In genomic region chr1:180953291-180953747, GRCh38 we compare ENCODE assay signal across 8 cellular contexts. TPM values are rescaled to one million over a fixed set of nuclear protein-coding genes. Genes with fewer than 3 reads are reported as not detected.
A peak's percentile ranks its signal among the peaks of the same experiment; 100 is the strongest.
DNase-seq lines count a peak whose midpoint lies in the region; ATAC-seq and TF ChIP-seq lines count a peak whose summit lies in the region.

No MANE protein-coding gene starts in this region.

- TF ChIP-seq CTCF in WERI-Rb-1 (IDR thresholded peaks at IDR 0.05; ENCODE audit: low read depth, low read length), result no peak
- TF ChIP-seq CTCF in heart right ventricle (IDR thresholded peaks at IDR 0.05), result no peak
- TF ChIP-seq CTCF in testis (IDR thresholded peaks at IDR 0.05), result no peak

- peaks cover 6% of the 10 kb centered on the region for H3K9me3 Mint-ChIP-seq in activated naive CD4-positive, alpha-beta T cell treated with anti-CD3 and anti-CD28 coated beads for 36 hours

- H3K27ac Mint-ChIP-seq in activated naive CD4-positive, alpha-beta T cell treated with anti-CD3 and anti-CD28 coated beads for 36 hours, result no peak overlapping the region

- H3K36me3 ChIP-seq in WERI-Rb-1, result no peaks in the 10 kb centered on the region; the same call in 1 of the 2 replicates
- peaks cover 0 to 38% (median 0%) of the 10 kb centered on the region in 9 donors for H3K36me3 ChIP-seq in heart right ventricle
- H3K36me3 ChIP-seq in testis (ENCODE audit: low read depth, missing control alignments), result no peaks in the 10 kb centered on the region

- H3K36me3 Mint-ChIP-seq in activated naive CD4-positive, alpha-beta T cell treated with anti-CD3 and anti-CD28 coated beads for 36 hours (ENCODE audit: low read depth), result peaks cover 15% of the 10 kb centered on the region

- peaks cover 7% of the 10 kb centered on the region for H3K4me1 Mint-ChIP-seq in activated naive CD4-positive, alpha-beta T cell treated with anti-CD3 and anti-CD28 coated beads for 36 hours (ENCODE audit: low read depth)

- no peak for TF ChIP-seq POLR2A in testis (IDR thresholded peaks at IDR 0.05)

- H3K27me3 ChIP-seq in WERI-Rb-1 (ENCODE audit: insufficient read depth, low read depth, severe bottlenecking), result no peaks in the 10 kb centered on the region
- H3K27me3 ChIP-seq in heart right ventricle, result no peaks in the 10 kb centered on the region
- H3K27me3 ChIP-seq in testis, result no peaks in the 10 kb centered on the region

- peak overlapping the region; percentile 41 for H3K4me3 ChIP-seq in WERI-Rb-1 (ENCODE audit: low read depth, low read length)
- peak overlapping the region; percentile 39 to 73 (median 58) for H3K4me3 ChIP-seq in heart right ventricle
- peak overlapping the region; percentile 53 to 68 for H3K4me3 ChIP-seq in testis

- peak; percentile 23 for DNase-seq in activated naive CD4-positive, alpha-beta T cell treated with anti-CD3 and anti-CD28 coated beads for 36 hours
- no peak for DNase-seq in activated naive CD4-positive, alpha-beta T cell treated with Interleukin-2 at 50 U/mL for 16 hours
- no peak for DNase-seq in WERI-Rb-1
- no peak for DNase-seq in heart right ventricle
- no peak for DNase-seq in testis
- no peak for DNase-seq in NOMO-1 treated with dmso at 0.1 percent for 144 hours (lab: John Stamatoyannopoulos, UW; ENCODE audit: unreplicated experiment)
- no peak for DNase-seq in SHP77 treated with DMSO at 0.1 percent for 48 hours (lab: John Stamatoyannopoulos, UW)

- intact Hi-C loops in activated naive CD4-positive, alpha-beta T cell treated with anti-CD3 and anti-CD28 coated beads for 36 hours (cut with micrococcal nuclease), result loop anchor here (5.0 kb wide), 1 partner anchor 189 kb away; no protein-coding TSS in a partner anchor
- intact Hi-C loops in heart right ventricle (cut with DNase I), result loop anchor here in 1 of 10 donors (5.0 kb wide), 1 partner anchor 39 kb away; no protein-coding TSS in a partner anchor
- intact Hi-C loops in testis (cut with DNase I; ENCODE audit: low total_unique reads), result no loop called here

- peaks cover 0 to 23% (median 13%) of the 10 kb centered on the region in 9 donors for H3K4me1 ChIP-seq in heart right ventricle
- H3K4me1 ChIP-seq in testis, result peaks cover 6% of the 10 kb centered on the region

- ATAC-seq in HG03045 (IDR thresholded peaks at IDR 0.05; ENCODE audit: unreplicated experiment), result peak; percentile 35
- peak in 3 of 8 donors; percentile 10 to 15 (median 12) for ATAC-seq in heart right ventricle

- CTCF ChIA-PET in activated naive CD4-positive, alpha-beta T cell treated with anti-CD3 and anti-CD28 coated beads for 36 hours (lab: Charles Lee), result interaction anchor here (0.5 to 0.6 kb wide), 2 partner anchors 49 to 74 kb away, joined by 3 read pairs; no protein-coding TSS in a partner anchor

- H3K27ac ChIP-seq in WERI-Rb-1 (peak overlapping the region; percentile 80), heart right ventricle (peak overlapping the region in 3 of 10 donors; percentile 35 to 44 (median 37)), testis (no peak overlapping the region)

- 57 to 59% methylated on average over 16 of the region's 16 CpGs for whole genome bisulfite sequencing in heart right ventricle, 2 donors
- 44 to 49% methylated on average over 11 to 16 of the region's 16 CpGs for WGBS in testis, 2 donors

- peak overlapping the region; percentile 65 for H3K4me3 Mint-ChIP-seq in activated naive CD4-positive, alpha-beta T cell treated with anti-CD3 and anti-CD28 coated beads for 36 hours

- no peaks in the 10 kb centered on the region for H3K9me3 ChIP-seq in WERI-Rb-1 (ENCODE audit: severe bottlenecking)
- no peaks in the 10 kb centered on the region for H3K9me3 ChIP-seq in heart right ventricle
- no peaks in the 10 kb centered on the region for H3K9me3 ChIP-seq in testis

- no peaks in the 10 kb centered on the region for H3K27me3 Mint-ChIP-seq in activated naive CD4-positive, alpha-beta T cell treated with anti-CD3 and anti-CD28 coated beads for 36 hours (ENCODE audit: low read depth)

RNA-seq across cellular contexts. Expression of gene KIAA1614, which starts 40.6 kb away (rescaled TPM):
- not detected for total RNA-seq in activated naive CD4-positive, alpha-beta T cell treated with anti-CD3 and anti-CD28 coated beads for 36 hours
- total RNA-seq in heart right ventricle, result 10 to 100 TPM in 1 of 10 donors, 1 to 10 TPM in 9; 4.7 to 13.6 (median 6.4) TPM
- polyA plus RNA-seq in heart right ventricle, result 1 to 10 TPM; 5.0 to 7.3 TPM
- total RNA-seq in testis, result 1 to 10 TPM; 3.7 to 4.0 TPM
- 3.7 TPM for polyA plus RNA-seq in testis (ENCODE audit: insufficient read depth, low read depth, low replicate concordance)

Comparison
In these comparisons a context has a peak if more than half of its experiments do, and no peak if none do; other contexts are left out.
1. RNA of gene KIAA1614, which starts 40.6 kb away (total RNA-seq): 4.7 to 13.6 TPM in heart right ventricle and 3.7 to 4.0 TPM in testis; not detected in activated naive CD4-positive, alpha-beta T cell treated with anti-CD3 and anti-CD28 coated beads for 36 hours; every median in the first group is over 4 times any median in the second.
2. Peak in every context shown above with its lines, with median percentiles within 50 percentile points of each other: H3K4me3 ChIP-seq.